18 cellular contexts compared by ENCODE assay signal in the genomic region with DNA sequence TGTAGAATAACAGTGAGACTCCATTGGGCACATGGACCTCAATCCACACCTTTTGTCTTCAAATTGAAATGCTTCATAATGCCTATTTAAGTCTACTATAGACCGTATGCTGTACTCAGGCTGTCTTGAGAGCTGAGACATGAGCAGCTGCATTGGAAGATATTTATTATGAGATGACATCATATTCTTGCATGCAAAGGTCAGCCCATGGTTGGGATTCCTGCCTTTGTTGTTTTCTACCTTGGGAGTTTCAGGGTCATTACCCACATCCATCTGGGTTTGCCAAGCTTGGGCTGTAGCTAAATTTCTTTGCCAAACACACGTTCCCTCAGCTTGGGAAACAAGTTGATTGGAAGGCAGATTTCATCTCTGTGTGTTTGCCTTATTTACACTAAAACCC.
"Had no signal": no experiment of that assay in that cellular context is flagged by ENCODE, and none has a peak within 500 bp of the region (broad histone marks: within the 10 kb centered on the region; RNA-seq: fewer than 3 reads in every experiment).

No MANE protein-coding gene starts in this region.

- H3K4me3 ChIP-seq: colonic mucosa, gastrocnemius medialis, psoas muscle, sigmoid colon, thyroid gland had no signal

- H3K9me3 ChIP-seq: colonic mucosa, gastrocnemius medialis, neutrophil, psoas muscle, sigmoid colon, thyroid gland had no signal

- H3K4me1 ChIP-seq: colonic mucosa, gastrocnemius medialis, psoas muscle, sigmoid colon, thyroid gland had no signal

- DNase-seq: cerebellar nuclear complex; colonic mucosa; effector CD4-positive, alpha-beta T cell; gastrocnemius medialis; glutamatergic neuron; immature natural killer cell; left colon; mammary epithelial cell; naive thymus-derived CD8-positive, alpha-beta T cell; psoas muscle; sigmoid colon; small intestine; stimulated activated CD4-positive, alpha-beta T cell treated with anti-CD3 and anti-CD28 coated beads, Interleukin-12 subunit alpha, Interleukin-12 subunit beta, amount 100 ng/mL, for 4 hours; stimulated activated naive CD4-positive, alpha-beta T cell treated with Interleukin-2 at 50 U/mL for 16 hours; thyroid gland had no signal

- H3K36me3 ChIP-seq: colonic mucosa, gastrocnemius medialis, neutrophil, sigmoid colon, thyroid gland had no signal

- ATAC-seq: gastrocnemius medialis; left colon; naive thymus-derived CD8-positive, alpha-beta T cell; psoas muscle had no signal

- FAIRE-seq: keratinocyte, small intestine, urothelium cell line had no signal

- H3K27me3 ChIP-seq: colonic mucosa, gastrocnemius medialis, neutrophil, sigmoid colon, thyroid gland had no signal

- H3K27ac ChIP-seq: colonic mucosa, gastrocnemius medialis, neutrophil, psoas muscle, sigmoid colon, thyroid gland had no signal
